ENCODE assay signal across 8 cellular contexts in the genomic region with DNA sequence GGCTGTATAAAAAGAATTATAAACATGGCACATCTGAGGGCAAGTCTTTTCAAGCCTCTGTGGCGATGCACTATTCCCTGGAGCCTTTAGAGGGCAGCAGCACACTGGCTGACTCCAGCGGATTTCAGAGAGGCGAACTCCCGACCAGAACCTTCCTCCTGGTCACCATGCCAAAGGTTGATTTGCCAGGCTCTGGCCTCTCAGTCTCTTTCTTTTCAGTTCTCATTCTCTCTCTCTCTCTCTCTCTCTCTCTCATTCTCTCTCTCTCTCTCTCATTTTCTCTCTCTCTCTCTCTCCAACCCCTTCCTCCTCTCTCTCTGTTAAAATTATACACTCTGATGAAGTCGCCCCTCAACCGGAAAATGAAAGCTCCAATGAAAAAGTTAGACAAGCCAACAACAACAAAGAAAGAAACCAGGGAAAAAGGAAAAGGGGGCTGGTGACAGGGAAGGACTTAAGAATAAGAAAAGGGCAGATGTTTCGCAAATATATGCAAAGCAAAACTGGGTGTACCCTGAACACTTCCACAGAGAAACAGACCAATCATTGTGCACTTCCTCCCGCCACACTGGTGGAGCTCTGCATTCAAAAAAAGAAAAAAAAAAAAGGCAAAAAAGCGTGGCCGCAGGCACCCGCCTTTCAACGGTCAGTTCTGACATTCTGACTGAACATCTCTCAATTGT.
DNase-seq lines count a peak whose midpoint lies in the region; ATAC-seq, FAIRE-seq and TF ChIP-seq lines count a peak whose summit lies in the region.

No MANE protein-coding gene starts in this region.

- 55% methylated on average over 12 of the region's 12 CpGs for WGBS in A549 (ENCODE audit: missing lambda C conversion rate)
- WGBS in liver: 27% methylated on average over 12 of the region's 12 CpGs

- CTCF ChIA-PET in A549 (lab: Yijun Ruan, JAX): interaction anchor here (0.6 to 5.3 kb wide), 42 partner anchors 8 to 1310 kb away, joined by 3 to 61 read pairs (median 4); no protein-coding TSS in a partner anchor

- H3K27me3 Mint-ChIP-seq in activated CD4-positive, alpha-beta T cell treated with anti-CD3 and anti-CD28 coated beads, Interleukin-2, amount 10 ng/mL, durations not matched to agents 24 days and 14 days: no peaks in the 10 kb centered on the region

- no peak for FAIRE-seq in A549 (lab: Jason Lieb, UNC)

- H3K4me1 Mint-ChIP-seq in activated CD4-positive, alpha-beta T cell treated with anti-CD3 and anti-CD28 coated beads, Interleukin-2, amount 10 ng/mL, durations not matched to agents 24 days and 14 days: peaks cover 12% of the 10 kb centered on the region

- H3K4me2 ChIP-seq in A549: peak overlapping the region; percentile 44

- ATAC-seq in A549 (peak; percentile 89 to 96), GM18502 (IDR thresholded peaks at IDR 0.05; ENCODE audit: poor library complexity, unreplicated experiment) (peak; percentile 89), HG03039 (IDR thresholded peaks at IDR 0.05; ENCODE audit: unreplicated experiment) (peak; percentile 76)

- no peaks in the 10 kb centered on the region for H3K27me3 ChIP-seq in liver (ENCODE audit: control insufficient read depth in 4 of 4, insufficient read depth in 4 of 4, low read length in 3 of 4)

- H3K9ac ChIP-seq in liver (ENCODE audit: low read depth in 1 of 2, low read length in 2 of 2): peak overlapping the region; percentile 8 to 70

- peak overlapping the region; percentile 77 for H3K4me3 Mint-ChIP-seq in activated CD4-positive, alpha-beta T cell treated with anti-CD3 and anti-CD28 coated beads, Interleukin-2, amount 10 ng/mL, durations not matched to agents 24 days and 14 days

- TF ChIP-seq POLR2A in A549 (IDR thresholded peaks at IDR 0.05; ENCODE audit: low read length): no peak

- peak; percentile 88 for TF ChIP-seq CTCF in A549 (IDR thresholded peaks at IDR 0.05)
- TF ChIP-seq CTCF in coronary artery (IDR thresholded peaks at IDR 0.05): peak; percentile 90
- TF ChIP-seq CTCF in liver (IDR thresholded peaks at IDR 0.05; ENCODE audit: low read depth, low read length, missing input control): peak; percentile 98

- H3K9me3 Mint-ChIP-seq in activated CD4-positive, alpha-beta T cell treated with anti-CD3 and anti-CD28 coated beads, Interleukin-2, amount 10 ng/mL, durations not matched to agents 24 days and 14 days: no peaks in the 10 kb centered on the region

- H3K4me1 ChIP-seq in A549 (peaks cover 6% of the 10 kb centered on the region; the same call in 1 of the 3 replicates), liver (ENCODE audit: control insufficient read depth in 4 of 4, insufficient read depth in 4 of 4, low read length in 3 of 4) (peaks cover 0 to 13% (median 7%) of the 10 kb centered on the region in 4 donors)

- H3K4me3 ChIP-seq in A549 (no peak overlapping the region), coronary artery (peak overlapping the region; percentile 61), liver (ENCODE audit: low read depth in 1 of 3, low read length in 3 of 3) (peak overlapping the region in 2 of 3 donors; percentile 10 to 33)

- DNase-seq in A549 (ENCODE audit: low read depth in 1 of 2, low spot score in 1 of 2) (peak; percentile 55 to 72), NCI-H2227 (lab: John Stamatoyannopoulos, UW; ENCODE audit: unreplicated experiment) (peak; percentile 71), coronary artery (ENCODE audit: low spot score) (no peak)
- peak; percentile 89 for DNase-seq in activated CD4-positive, alpha-beta T cell treated with anti-CD3 and anti-CD28 coated beads, Interleukin-2, amount 10 ng/mL, durations not matched to agents 24 days and 14 days
- DNase-seq in stimulated activated CD4-positive, alpha-beta T cell treated with anti-CD3 and anti-CD28 coated beads, Interleukin-4, amount 100 ng/mL, for 1 hour: peak; percentile 68

- peaks cover 3 to 30% (median 22%) of the 10 kb centered on the region in 4 donors for H3K36me3 ChIP-seq in liver (ENCODE audit: control insufficient read depth in 4 of 4, insufficient read depth in 3 of 4, low read depth in 1 of 4, low read length in 3 of 4)

- H3K27ac ChIP-seq in A549 (peak overlapping the region in 1 of 2 experiments; percentile 70; a peak in 3 of 6 replicates), coronary artery (peak overlapping the region; percentile 47 to 58), liver (ENCODE audit: low read depth in 1 of 2, low read length in 2 of 2) (peak overlapping the region; percentile 62 to 73)

- H3K27ac Mint-ChIP-seq in activated CD4-positive, alpha-beta T cell treated with anti-CD3 and anti-CD28 coated beads, Interleukin-2, amount 10 ng/mL, durations not matched to agents 24 days and 14 days: peak overlapping the region; percentile 81

- POLR2A ChIA-PET in A549 (lab: Yijun Ruan, JAX): no interaction called here

- peak; percentile 85 to 88 for TF ChIP-seq RAD21 in A549 (conservative IDR thresholded peaks at IDR 0.05 in 1 of 2, IDR thresholded peaks at IDR 0.05 in 1 of 2)
- TF ChIP-seq RAD21 in liver (IDR thresholded peaks at IDR 0.05): peak; percentile 97 to 99

- no peaks in the 10 kb centered on the region for H3K36me3 Mint-ChIP-seq in activated CD4-positive, alpha-beta T cell treated with anti-CD3 and anti-CD28 coated beads, Interleukin-2, amount 10 ng/mL, durations not matched to agents 24 days and 14 days (ENCODE audit: low read depth)

- no peak for TF ChIP-seq EP300 in A549 (IDR thresholded peaks at IDR 0.05)

- H3K9me3 ChIP-seq in A549 (no peaks in the 10 kb centered on the region), liver (ENCODE audit: control insufficient read depth in 4 of 4, low read length in 3 of 4) (no peaks in the 10 kb centered on the region)

- intact Hi-C loops in activated CD4-positive, alpha-beta T cell treated with anti-CD3 and anti-CD28 coated beads, Interleukin-2, amount 10 ng/mL, durations not matched to agents 24 days and 14 days (cut with micrococcal nuclease): loop anchor here (1.0 to 2.0 kb wide), 2 partner anchors 34 to 231 kb away; no protein-coding TSS in a partner anchor

TF ChIP-seq in A549, 52 proteins besides CTCF, POLR2A, EP300 and RAD21:
- peak; percentile 71 for TF ChIP-seq SMC3 (IDR thresholded peaks at IDR 0.05)
- TF ChIP-seq, protein P1, sequence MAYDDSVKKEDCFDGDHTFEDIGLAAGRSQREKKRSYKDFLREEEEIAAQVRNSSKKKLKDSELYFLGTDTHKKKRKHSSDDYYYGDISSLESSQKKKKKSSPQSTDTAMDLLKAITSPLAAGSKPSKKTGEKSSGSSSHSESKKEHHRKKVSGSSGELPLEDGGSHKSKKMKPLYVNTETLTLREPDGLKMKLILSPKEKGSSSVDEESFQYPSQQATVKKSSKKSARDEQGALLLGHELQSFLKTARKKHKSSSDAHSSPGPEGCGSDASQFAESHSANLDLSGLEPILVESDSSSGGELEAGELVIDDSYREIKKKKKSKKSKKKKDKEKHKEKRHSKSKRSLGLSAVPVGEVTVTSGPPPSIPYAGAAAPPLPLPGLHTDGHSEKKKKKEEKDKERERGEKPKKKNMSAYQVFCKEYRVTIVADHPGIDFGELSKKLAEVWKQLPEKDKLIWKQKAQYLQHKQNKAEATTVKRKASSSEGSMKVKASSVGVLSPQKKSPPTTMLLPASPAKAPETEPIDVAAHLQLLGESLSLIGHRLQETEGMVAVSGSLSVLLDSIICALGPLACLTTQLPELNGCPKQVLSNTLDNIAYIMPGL (CRISPR knock-in tag; IDR thresholded peaks at IDR 0.05; ENCODE audit: borderline replicate concordance): no peak
- no peak for TF ChIP-seq NPAS2 (CRISPR knock-in tag; IDR thresholded peaks at IDR 0.05; ENCODE audit: borderline replicate concordance)
TF ChIP-seq in A549: peak in this region for 1.

TF ChIP-seq in liver, 16 proteins besides CTCF, POLR2A, EP300 and RAD21 (continues in another document):
- TF ChIP-seq, protein P2, sequence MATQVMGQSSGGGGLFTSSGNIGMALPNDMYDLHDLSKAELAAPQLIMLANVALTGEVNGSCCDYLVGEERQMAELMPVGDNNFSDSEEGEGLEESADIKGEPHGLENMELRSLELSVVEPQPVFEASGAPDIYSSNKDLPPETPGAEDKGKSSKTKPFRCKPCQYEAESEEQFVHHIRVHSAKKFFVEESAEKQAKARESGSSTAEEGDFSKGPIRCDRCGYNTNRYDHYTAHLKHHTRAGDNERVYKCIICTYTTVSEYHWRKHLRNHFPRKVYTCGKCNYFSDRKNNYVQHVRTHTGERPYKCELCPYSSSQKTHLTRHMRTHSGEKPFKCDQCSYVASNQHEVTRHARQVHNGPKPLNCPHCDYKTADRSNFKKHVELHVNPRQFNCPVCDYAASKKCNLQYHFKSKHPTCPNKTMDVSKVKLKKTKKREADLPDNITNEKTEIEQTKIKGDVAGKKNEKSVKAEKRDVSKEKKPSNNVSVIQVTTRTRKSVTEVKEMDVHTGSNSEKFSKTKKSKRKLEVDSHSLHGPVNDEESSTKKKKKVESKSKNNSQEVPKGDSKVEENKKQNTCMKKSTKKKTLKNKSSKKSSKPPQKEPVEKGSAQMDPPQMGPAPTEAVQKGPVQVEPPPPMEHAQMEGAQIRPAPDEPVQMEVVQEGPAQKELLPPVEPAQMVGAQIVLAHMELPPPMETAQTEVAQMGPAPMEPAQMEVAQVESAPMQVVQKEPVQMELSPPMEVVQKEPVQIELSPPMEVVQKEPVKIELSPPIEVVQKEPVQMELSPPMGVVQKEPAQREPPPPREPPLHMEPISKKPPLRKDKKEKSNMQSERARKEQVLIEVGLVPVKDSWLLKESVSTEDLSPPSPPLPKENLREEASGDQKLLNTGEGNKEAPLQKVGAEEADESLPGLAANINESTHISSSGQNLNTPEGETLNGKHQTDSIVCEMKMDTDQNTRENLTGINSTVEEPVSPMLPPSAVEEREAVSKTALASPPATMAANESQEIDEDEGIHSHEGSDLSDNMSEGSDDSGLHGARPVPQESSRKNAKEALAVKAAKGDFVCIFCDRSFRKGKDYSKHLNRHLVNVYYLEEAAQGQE (IDR thresholded peaks at IDR 0.05): no peak
- TF ChIP-seq FOXA1 (IDR thresholded peaks at IDR 0.05): no peak
- TF ChIP-seq NR2F2 (IDR thresholded peaks at IDR 0.05): no peak
- TF ChIP-seq, protein P3, sequence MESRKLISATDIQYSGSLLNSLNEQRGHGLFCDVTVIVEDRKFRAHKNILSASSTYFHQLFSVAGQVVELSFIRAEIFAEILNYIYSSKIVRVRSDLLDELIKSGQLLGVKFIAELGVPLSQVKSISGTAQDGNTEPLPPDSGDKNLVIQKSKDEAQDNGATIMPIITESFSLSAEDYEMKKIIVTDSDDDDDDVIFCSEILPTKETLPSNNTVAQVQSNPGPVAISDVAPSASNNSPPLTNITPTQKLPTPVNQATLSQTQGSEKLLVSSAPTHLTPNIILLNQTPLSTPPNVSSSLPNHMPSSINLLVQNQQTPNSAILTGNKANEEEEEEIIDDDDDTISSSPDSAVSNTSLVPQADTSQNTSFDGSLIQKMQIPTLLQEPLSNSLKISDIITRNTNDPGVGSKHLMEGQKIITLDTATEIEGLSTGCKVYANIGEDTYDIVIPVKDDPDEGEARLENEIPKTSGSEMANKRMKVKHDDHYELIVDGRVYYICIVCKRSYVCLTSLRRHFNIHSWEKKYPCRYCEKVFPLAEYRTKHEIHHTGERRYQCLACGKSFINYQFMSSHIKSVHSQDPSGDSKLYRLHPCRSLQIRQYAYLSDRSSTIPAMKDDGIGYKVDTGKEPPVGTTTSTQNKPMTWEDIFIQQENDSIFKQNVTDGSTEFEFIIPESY (IDR thresholded peaks at IDR 0.05): no peak
- TF ChIP-seq JUND (IDR thresholded peaks at IDR 0.05): no peak
